Comparison of ENCODE assay signal across 8 cellular contexts in the genomic region with DNA sequence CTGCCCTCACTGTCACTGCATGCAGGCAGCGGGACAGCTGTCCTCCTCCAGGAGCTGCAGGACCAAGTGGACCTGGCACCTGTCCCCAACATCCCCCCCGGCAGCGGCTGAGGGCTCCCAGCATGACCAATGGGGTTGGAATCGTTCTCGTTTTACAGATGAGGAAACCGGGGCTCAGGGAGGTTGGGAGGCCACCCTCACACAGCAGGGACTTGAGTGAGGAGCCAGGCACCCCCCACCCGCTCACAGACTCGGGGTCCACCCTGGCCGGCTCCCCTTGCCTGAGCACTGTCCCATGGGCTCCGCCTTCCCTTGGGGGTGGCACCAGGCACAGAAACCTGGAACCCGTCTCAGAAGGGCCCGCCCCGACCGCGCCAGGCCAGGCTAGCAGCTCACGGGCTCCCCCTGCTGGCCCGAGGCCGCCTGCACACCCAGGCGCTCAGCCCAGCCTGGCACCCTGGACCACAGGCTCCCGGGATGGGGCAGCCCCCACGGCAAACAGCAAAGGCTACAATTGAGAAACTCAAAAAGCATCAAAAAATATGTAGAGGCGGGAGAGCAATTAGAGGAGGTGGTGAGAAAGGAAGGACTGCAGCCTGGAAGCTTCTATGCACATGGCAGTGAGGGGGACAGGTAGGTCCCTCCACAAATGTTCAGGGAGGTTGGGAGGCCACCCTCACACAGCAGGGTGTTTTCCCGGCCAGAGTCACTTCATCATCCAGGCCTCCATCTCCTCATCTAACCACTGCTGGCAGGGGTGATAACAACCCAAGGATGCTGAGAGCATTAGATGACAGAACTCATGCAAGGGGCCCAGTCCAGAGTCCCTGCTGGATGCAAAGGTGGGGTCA.
DNase-seq lines count a peak whose midpoint lies in the region; ATAC-seq and TF ChIP-seq lines count a peak whose summit lies in the region.

No MANE protein-coding gene starts in this region.

- TF ChIP-seq CTCF in WERI-Rb-1 (IDR thresholded peaks at IDR 0.05; ENCODE audit: low read depth, low read length): peak; percentile 93

- H3K9me3 ChIP-seq in BLaER1 (no peaks in the 10 kb centered on the region), WERI-Rb-1 (ENCODE audit: severe bottlenecking) (no peaks in the 10 kb centered on the region)

- H3K36me3 ChIP-seq in BLaER1: peaks cover 54% of the 10 kb centered on the region
- peaks cover 21% of the 10 kb centered on the region for H3K36me3 ChIP-seq in WERI-Rb-1

- no peak overlapping the region for H3K4me3 ChIP-seq in BLaER1
- H3K4me3 ChIP-seq in WERI-Rb-1 (ENCODE audit: low read depth, low read length): no peak overlapping the region

- ATAC-seq in GM19397 (IDR thresholded peaks at IDR 0.05; ENCODE audit: unreplicated experiment) (peak; percentile 63), GM21737 (IDR thresholded peaks at IDR 0.05; ENCODE audit: unreplicated experiment) (no peak)

- peaks cover 24% of the 10 kb centered on the region for H3K4me1 ChIP-seq in BLaER1

- no peak overlapping the region for H3K27ac ChIP-seq in BLaER1
- peak overlapping the region; percentile 94; the same call in 1 of the 2 replicates for H3K27ac ChIP-seq in WERI-Rb-1

- H4K20me1 ChIP-seq in BLaER1: peaks cover 96% of the 10 kb centered on the region

- no peak overlapping the region for H3K9ac ChIP-seq in BLaER1

- H3K27me3 ChIP-seq in BLaER1: no peaks in the 10 kb centered on the region
- no peaks in the 10 kb centered on the region for H3K27me3 ChIP-seq in WERI-Rb-1 (ENCODE audit: insufficient read depth, low read depth, severe bottlenecking)

- DNase-seq in MV-4-11 (lab: John Stamatoyannopoulos, UW): peak; percentile 40
- DNase-seq in WERI-Rb-1: peak; percentile 54
- DNase-seq in T47D (ENCODE audit: low read depth in 1 of 2, low spot score in 1 of 2): peak; percentile 67 to 96
- DNase-seq in kidney tubule cell (ENCODE audit: low spot score): peak; percentile 58
- peak; percentile 69 for DNase-seq in stimulated activated CD4-positive, alpha-beta T cell treated with anti-CD3 and anti-CD28 coated beads, Interleukin-4, amount 100 ng/mL, for 24 hours

- H3K4me2 ChIP-seq in BLaER1: peak overlapping the region; percentile 49

- in situ Hi-C loops in T47D (cut with HindIII; ENCODE audit: low pct_unique_long_range_greater_than_20kb, low sequenced_read_pairs): no loop called here
